ENCODE assay signal across 15 cellular contexts in genomic region chr20:61520761-61521460, GRCh38.
A peak's percentile ranks its signal among the peaks of the same experiment; 100 is the strongest.
DNase-seq lines count a peak whose midpoint lies in the region; ATAC-seq, FAIRE-seq and TF ChIP-seq lines count a peak whose summit lies in the region.
"Had no signal": no experiment of that assay in that cellular context is flagged by ENCODE, and none has a peak within 500 bp of the region (broad histone marks: within the 10 kb centered on the region; RNA-seq: fewer than 3 reads in every experiment).

No MANE protein-coding gene starts in this region.

- H3K4me1 ChIP-seq in K562 (replicated peaks in 1 of 2; ENCODE audit: control insufficient read depth in 2 of 2, insufficient read depth in 2 of 2, low read length in 2 of 2) (peaks cover 19 to 36% of the 10 kb centered on the region in 2 experiments), mesendoderm (ENCODE audit: control insufficient read depth, low read depth, low read length) (peaks cover 2% of the 10 kb centered on the region)
- H3K4me1 ChIP-seq: parathyroid adenoma had no signal

- no peak overlapping the region for H4K8ac ChIP-seq in mesendoderm (ENCODE audit: low read depth, low read length)

- TF ChIP-seq CTCF in AG09309 (IDR thresholded peaks at IDR 0.05; ENCODE audit: control insufficient read depth, insufficient read depth, low read depth, low read length, missing control alignments), result no peak
- TF ChIP-seq CTCF in K562 (IDR thresholded peaks at IDR 0.05 in 2 of 3, conservative IDR thresholded peaks at IDR 0.05 in 1 of 3; ENCODE audit: insufficient read depth in 2 of 3, low read depth in 1 of 3, low read length in 3 of 3), result no peak

- H2AK5ac ChIP-seq in mesendoderm (ENCODE audit: low read length), result no peak overlapping the region

- H3K9ac ChIP-seq in K562 (ENCODE audit: insufficient read depth in 1 of 2, low read depth in 2 of 2, low read length in 2 of 2) (no peak overlapping the region), mesendoderm (ENCODE audit: low read length) (no peak overlapping the region)
- H3K9ac ChIP-seq: parathyroid adenoma had no signal

- H2BK120ac ChIP-seq in mesendoderm (ENCODE audit: low read depth, low read length), result no peak overlapping the region

- no peaks in the 10 kb centered on the region for H3K9me3 ChIP-seq in K562 (replicated peaks; ENCODE audit: control insufficient read depth, insufficient read depth, low read depth, low read length)

- peak; percentile 68 for FAIRE-seq in K562 (lab: Jason Lieb, UNC)
- FAIRE-seq: G401.6 had no signal

- intact Hi-C loops in K562 (cut with micrococcal nuclease), result no loop called here

- H4K5ac ChIP-seq in mesendoderm (ENCODE audit: low read length), result no peak overlapping the region

- H3K4me2 ChIP-seq in K562 (ENCODE audit: insufficient read depth, low read length) (no peak overlapping the region; the same call in 1 of the 2 replicates), mesendoderm (ENCODE audit: low read length) (no peak overlapping the region)

- no peak for TF ChIP-seq RAD21 in K562 (CRISPR knock-in tag; conservative IDR thresholded peaks at IDR 0.05 in 1 of 2, IDR thresholded peaks at IDR 0.05 in 1 of 2)

- H3K27ac ChIP-seq in K562 (ENCODE audit: extremely low read depth, low read depth, low read length) (no peak overlapping the region), mesendoderm (ENCODE audit: low read depth, low read length) (no peak overlapping the region)
- H3K27ac ChIP-seq: parathyroid adenoma had no signal

- H3K27me3 ChIP-seq in K562 (ENCODE audit: control insufficient read depth in 2 of 2, insufficient read depth in 2 of 2, low read length in 2 of 2) (peaks cover 12 to 29% of the 10 kb centered on the region in 2 experiments; a peak in 4 of 5 replicates), mesendoderm (ENCODE audit: insufficient read depth, low read length, poor library complexity) (no peaks in the 10 kb centered on the region)

- no peak overlapping the region for H2BK5ac ChIP-seq in mesendoderm (ENCODE audit: low read length)

- H4K20me1 ChIP-seq in K562 (replicated peaks; ENCODE audit: control insufficient read depth, insufficient read depth, low read length), result no peaks in the 10 kb centered on the region; the same call in 1 of the 2 replicates

- H3K36me3 ChIP-seq in K562 (ENCODE audit: control insufficient read depth, insufficient read depth, low read length) (no peaks in the 10 kb centered on the region), mesendoderm (ENCODE audit: control insufficient read depth, insufficient read depth, low read length) (no peaks in the 10 kb centered on the region)

- peak; percentile 13 for DNase-seq in AG09309 (ENCODE audit: low read depth)
- peak; percentile 23 for DNase-seq in LHCN-M2 (ENCODE audit: low read depth)
- peak in 2 of 4 experiments; percentile 19 to 34 for DNase-seq in K562 (ENCODE audit: extremely low read depth in 1 of 4, low spot score in 3 of 4)
- DNase-seq in mesendoderm, result peak; percentile 49
- no peak for DNase-seq in cerebellar cortex (ENCODE audit: low spot score)
- no peak for DNase-seq in kidney glomerular epithelial cell (lab: John Stamatoyannopoulos, UW)
- DNase-seq in ecto neural progenitor cell (ENCODE audit: low spot score), result no peak
- DNase-seq in amniotic stem cell (lab: John Stamatoyannopoulos, UW), result no peak
- DNase-seq: activated T-cell treated with anti-CD3 and anti-CD28 coated beads, Interleukin-2, amount 50 U/mL, for 48 hours; NCI-H2029; stimulated activated CD4-positive, alpha-beta T cell treated with anti-CD3 and anti-CD28 coated beads, Interleukin-2, amount 100 ng/mL, for 24 hours had no signal

- POLR2A ChIA-PET in K562 (lab: Yijun Ruan, JAX), result interaction anchor here (0.8 to 1.5 kb wide), 2 partner anchors 11 to 181 kb away, joined by 3 read pairs; no protein-coding TSS in a partner anchor

- no peak overlapping the region for H3K18ac ChIP-seq in mesendoderm (ENCODE audit: low read length)

- 40% methylated on average over 16 of the region's 16 CpGs for WGBS in K562 (ENCODE audit: insufficient coverage, low coverage, missing lambda C conversion rate)
- no CpG with 5 or more reads among the region's 16 CpGs for WGBS in mesendoderm (ENCODE audit: extremely low coverage, insufficient coverage, low lambda C conversion rate)

- H3K56ac ChIP-seq in mesendoderm (ENCODE audit: low read length), result no peak overlapping the region

- H3K79me2 ChIP-seq in K562 (ENCODE audit: control insufficient read depth, insufficient read depth, low read length) (no peaks in the 10 kb centered on the region), mesendoderm (ENCODE audit: control insufficient read depth, insufficient read depth, low read length) (no peaks in the 10 kb centered on the region)
- H3K79me2 ChIP-seq: parathyroid adenoma had no signal

- no peaks in the 10 kb centered on the region for H3K9me1 ChIP-seq in K562 (ENCODE audit: control insufficient read depth, insufficient read depth, low read length)

- no peak for ATAC-seq in K562
- ATAC-seq: activated CD4-positive, CD25-positive, alpha-beta regulatory T cell treated with anti-CD3 and anti-CD28 coated beads, Interleukin-2, amount 50 U/mL, for 24 hours; SK-N-SH treated with all-trans-retinoic acid at 6 μM for 48 hours had no signal

- no peak overlapping the region for H3K23ac ChIP-seq in mesendoderm (ENCODE audit: low read length)

- no peak for TF ChIP-seq POLR2A in K562 (conservative IDR thresholded peaks at IDR 0.05)

- BruUV-seq in K562 (replicated peaks; lab: Mats Ljungman, UMichigan), result no TSS peak

- in situ Hi-C loops in K562 (cut with MboI), result no loop called here

- no peaks in the 10 kb centered on the region for H3K79me1 ChIP-seq in mesendoderm (ENCODE audit: low read length)

- H3K4ac ChIP-seq in mesendoderm (ENCODE audit: low read depth, low read length), result no peak overlapping the region

- H2BK15ac ChIP-seq in mesendoderm (replicated peaks; ENCODE audit: low read depth), result no peak overlapping the region

- CTCF ChIA-PET in K562 (lab: Yijun Ruan, JAX; ENCODE audit: low intra/inter-chr PET ratio), result no interaction called here

- no peak for TF ChIP-seq EP300 in K562 (IDR thresholded peaks at IDR 0.05; ENCODE audit: low read length)

- no peak overlapping the region for H2AFZ ChIP-seq in K562 (ENCODE audit: low read depth, low read length)
- H2AFZ ChIP-seq: parathyroid adenoma had no signal

- no peak overlapping the region for H3K4me3 ChIP-seq in AG09309 (ENCODE audit: control insufficient read depth, low read depth, low read length)
- H3K4me3 ChIP-seq in K562, result no peak overlapping the region
- no peak overlapping the region for H3K4me3 ChIP-seq in mesendoderm (ENCODE audit: low read length)

TF ChIP-seq in K562, 482 proteins besides CTCF, POLR2A, EP300 and RAD21 (continues in another document):
- TF ChIP-seq THAP7 (CRISPR knock-in tag; IDR thresholded peaks at IDR 0.05) (no peak), TFE3 (CRISPR knock-in tag; IDR thresholded peaks at IDR 0.05) (no peak), HSF4 (CRISPR knock-in tag; IDR thresholded peaks at IDR 0.05; ENCODE audit: borderline replicate concordance) (no peak), JUN (IDR thresholded peaks at IDR 0.05; ENCODE audit: borderline replicate concordance, low read depth, low read length) (peak; percentile 83; the same call in 1 of the 2 replicates), JUN (CRISPR knock-in tag; IDR thresholded peaks at IDR 0.05; ENCODE audit: borderline replicate concordance) (no peak), SMARCE1 (IDR thresholded peaks at IDR 0.05) (no peak), ZSCAN32 (CRISPR knock-in tag; IDR thresholded peaks at IDR 0.05) (no peak), ZNF639 (CRISPR knock-in tag; conservative IDR thresholded peaks at IDR 0.05 in 1 of 2, IDR thresholded peaks at IDR 0.05 in 1 of 2) (no peak), EZH2 (IDR thresholded peaks at IDR 0.05; ENCODE audit: borderline replicate concordance, low read depth, low read length) (no peak), TOE1 (IDR thresholded peaks at IDR 0.05; ENCODE audit: borderline replicate concordance) (no peak), TOE1 (CRISPR knock-in tag; IDR thresholded peaks at IDR 0.05; ENCODE audit: borderline replicate concordance, low read depth) (no peak), SPI1 (IDR thresholded peaks at IDR 0.05; ENCODE audit: borderline replicate concordance, low read depth, low read length) (no peak), ZNF408 (CRISPR knock-in tag; IDR thresholded peaks at IDR 0.05; ENCODE audit: low read depth) (no peak), JUND (IDR thresholded peaks at IDR 0.05; ENCODE audit: borderline replicate concordance, low read depth, low read length) (peak; percentile 79), JUND (tag; IDR thresholded peaks at IDR 0.05; ENCODE audit: borderline replicate concordance, low read depth, low read length) (peak; percentile 22; the same call in 1 of the 3 replicates), PHF20 (IDR thresholded peaks at IDR 0.05; ENCODE audit: partially characterized antibody) (no peak)

Comparison
In these comparisons a context has a peak if more than half of its experiments do, and no peak if none do; other contexts are left out.
1. DNase-seq: peak in AG09309 (single experiment), LHCN-M2 (single experiment) and mesendoderm (single experiment); none in cerebellar cortex (single experiment), kidney glomerular epithelial cell (single experiment), ecto neural progenitor cell (single experiment) and amniotic stem cell (single experiment).